In genomic region chr10:104924101-104924795, GRCh38 we compare ENCODE assay signal across 34 cellular contexts.
"Had no signal": no experiment of that assay in that cellular context is flagged by ENCODE, and none has a peak within 500 bp of the region (broad histone marks: within the 10 kb centered on the region; RNA-seq: fewer than 3 reads in every experiment).

No MANE protein-coding gene starts in this region.

- H3K36me3 Mint-ChIP-seq: activated CD8-positive, alpha-beta memory T cell treated with anti-CD3 and anti-CD28 coated beads, Interleukin-2, amount 10 ng/mL, durations not matched to agents 7 days and 5 days; activated naive CD4-positive, alpha-beta T cell treated with anti-CD3 and anti-CD28 coated beads, Interleukin-2, amount 10 ng/mL, durations not matched to agents 7 days and 5 days; activated naive CD4-positive, alpha-beta T cell treated with anti-CD3 and anti-CD28 coated beads, Interleukin-2, amount 50 U/mL, for 24 hours; activated naive CD8-positive, alpha-beta T cell; activated naive CD8-positive, alpha-beta T cell treated with anti-CD3 and anti-CD28 coated beads, Interleukin-2, amount 10 ng/mL, durations not matched to agents 7 days and 5 days; brain had no signal

- H3K4me1 Mint-ChIP-seq: activated CD4-positive, alpha-beta memory T cell treated with anti-CD3 and anti-CD28 coated beads, Interleukin-2, amount 10 ng/mL, durations not matched to agents 7 days and 5 days; activated CD4-positive, alpha-beta T cell treated with anti-CD3 and anti-CD28 coated beads for 36 hours; activated CD4-positive, alpha-beta T cell treated with anti-CD3 and anti-CD28 coated beads, Interleukin-2, amount 10 ng/mL, durations not matched to agents 7 days and 5 days; activated CD8-positive, alpha-beta memory T cell treated with anti-CD3 and anti-CD28 coated beads, Interleukin-2, amount 10 ng/mL, durations not matched to agents 7 days and 5 days; activated naive CD4-positive, alpha-beta T cell treated with anti-CD3 and anti-CD28 coated beads, Interleukin-2, amount 10 ng/mL, durations not matched to agents 7 days and 5 days; activated naive CD4-positive, alpha-beta T cell treated with anti-CD3 and anti-CD28 coated beads, Interleukin-2, amount 50 U/mL, for 24 hours; activated naive CD8-positive, alpha-beta T cell treated with anti-CD3 and anti-CD28 coated beads, Interleukin-2, amount 10 ng/mL, durations not matched to agents 7 days and 5 days; activated naive CD8-positive, alpha-beta T cell treated with anti-CD3 and anti-CD28 coated beads, Interleukin-2, amount 50 U/mL, for 24 hours had no signal

- H3K4me1 ChIP-seq: ascending aorta had no signal

- H3K27ac ChIP-seq: ascending aorta, VCaP had no signal

- H3K36me3 ChIP-seq: ascending aorta had no signal

- H3K27ac Mint-ChIP-seq: activated CD4-positive, alpha-beta memory T cell treated with anti-CD3 and anti-CD28 coated beads, Interleukin-2, amount 10 ng/mL, durations not matched to agents 7 days and 5 days; activated CD4-positive, alpha-beta T cell treated with anti-CD3 and anti-CD28 coated beads for 36 hours; activated CD4-positive, alpha-beta T cell treated with anti-CD3 and anti-CD28 coated beads, Interleukin-2, amount 10 ng/mL, durations not matched to agents 7 days and 5 days; activated CD8-positive, alpha-beta memory T cell treated with anti-CD3 and anti-CD28 coated beads, Interleukin-2, amount 10 ng/mL, durations not matched to agents 7 days and 5 days; activated CD8-positive, alpha-beta T cell treated with anti-CD3 and anti-CD28 coated beads, Interleukin-2, amount 10 ng/mL, durations not matched to agents 7 days and 5 days; activated naive CD4-positive, alpha-beta T cell treated with anti-CD3 and anti-CD28 coated beads, Interleukin-2, amount 10 ng/mL, durations not matched to agents 7 days and 5 days; activated naive CD4-positive, alpha-beta T cell treated with anti-CD3 and anti-CD28 coated beads, Interleukin-2, amount 50 U/mL, for 24 hours; activated naive CD8-positive, alpha-beta T cell; activated naive CD8-positive, alpha-beta T cell treated with anti-CD3 and anti-CD28 coated beads, Interleukin-2, amount 10 ng/mL, durations not matched to agents 7 days and 5 days; activated naive CD8-positive, alpha-beta T cell treated with anti-CD3 and anti-CD28 coated beads, Interleukin-2, amount 50 U/mL, for 24 hours; activated T-cell treated with anti-CD3 and anti-CD28 coated beads, Interleukin-2, amount 50 U/mL, for 24 hours; activated T-helper 2 cell treated with anti-CD3 and anti-CD28 coated beads, Interferon-gamma antibody, Interleukin-2, Interleukin-4, amounts not matched to agents 10 μg/mL and 5 μg/mL and 100 μg/mL, durations not matched to agents 14 hours and 24 hours and 36 hours; brain; T-helper 1 cell treated with Interleukin-12 subunit alpha and Interleukin-12 subunit beta and Interleukin-4 antibody, amounts not matched to agents 30 μg/mL and 1 μg/mL, for 36 hours; T-helper 2 cell treated with Interferon-gamma antibody and Interleukin-4, amounts not matched to agents 5 μg/mL and 100 μg/mL, for 36 hours had no signal

- H3K27me3 ChIP-seq: ascending aorta had no signal

- H3K27me3 Mint-ChIP-seq: activated CD4-positive, alpha-beta memory T cell treated with anti-CD3 and anti-CD28 coated beads, Interleukin-2, amount 10 ng/mL, durations not matched to agents 7 days and 5 days; activated CD4-positive, alpha-beta T cell treated with anti-CD3 and anti-CD28 coated beads for 36 hours; activated CD4-positive, alpha-beta T cell treated with anti-CD3 and anti-CD28 coated beads, Interleukin-2, amount 10 ng/mL, durations not matched to agents 7 days and 5 days; activated CD8-positive, alpha-beta memory T cell treated with anti-CD3 and anti-CD28 coated beads, Interleukin-2, amount 10 ng/mL, durations not matched to agents 7 days and 5 days; activated naive CD4-positive, alpha-beta T cell treated with anti-CD3 and anti-CD28 coated beads, Interleukin-2, amount 10 ng/mL, durations not matched to agents 7 days and 5 days; activated naive CD4-positive, alpha-beta T cell treated with anti-CD3 and anti-CD28 coated beads, Interleukin-2, amount 50 U/mL, for 24 hours; activated naive CD8-positive, alpha-beta T cell treated with anti-CD3 and anti-CD28 coated beads, Interleukin-2, amount 50 U/mL, for 24 hours; activated T-cell treated with anti-CD3 and anti-CD28 coated beads, Interleukin-2, amount 50 U/mL, for 24 hours; brain had no signal

- DNase-seq: activated CD4-positive, alpha-beta memory T cell treated with anti-CD3 and anti-CD28 coated beads, Interleukin-2, amount 10 ng/mL, durations not matched to agents 7 days and 5 days; activated CD4-positive, alpha-beta T cell treated with anti-CD3 and anti-CD28 coated beads for 1 hour; activated CD4-positive, alpha-beta T cell treated with anti-CD3 and anti-CD28 coated beads for 36 hours; activated CD4-positive, alpha-beta T cell treated with anti-CD3 and anti-CD28 coated beads for 48 hours; activated CD4-positive, alpha-beta T cell treated with anti-CD3 and anti-CD28 coated beads, Interleukin-2, amount 10 ng/mL, durations not matched to agents 7 days and 5 days; activated CD4-positive, alpha-beta T cell treated with anti-CD3 and anti-CD28 coated beads, Interleukin-2, amount 50 U/mL, for 48 hours; activated CD4-positive, CD25-positive, alpha-beta regulatory T cell; activated CD8-positive, alpha-beta memory T cell treated with anti-CD3 and anti-CD28 coated beads for 24 hours; activated CD8-positive, alpha-beta memory T cell treated with anti-CD3 and anti-CD28 coated beads, Interleukin-2, amount 10 ng/mL, durations not matched to agents 7 days and 5 days; activated CD8-positive, alpha-beta memory T cell treated with anti-CD3 and anti-CD28 coated beads, Interleukin-2, amount 50 U/mL, for 48 hours; activated CD8-positive, alpha-beta T cell treated with anti-CD3 and anti-CD28 coated beads, Interleukin-2, amount 10 ng/mL, durations not matched to agents 7 days and 5 days; activated effector memory CD4-positive, alpha-beta T cell treated with Interleukin-2 at 50 U/mL for 16 hours; activated gamma-delta T cell; activated naive CD4-positive, alpha-beta T cell treated with anti-CD3 and anti-CD28 coated beads, Interleukin-2, amount 10 ng/mL, durations not matched to agents 7 days and 5 days; activated naive CD4-positive, alpha-beta T cell treated with Interleukin-2 at 50 U/mL for 16 hours; activated naive CD8-positive, alpha-beta T cell treated with anti-CD3 and anti-CD28 coated beads, Interleukin-2, amount 10 ng/mL, durations not matched to agents 7 days and 5 days; activated naive CD8-positive, alpha-beta T cell treated with anti-CD3 and anti-CD28 coated beads, Interleukin-2, amount 50 U/mL, for 24 hours; activated T-cell treated with anti-CD3 and anti-CD28 coated beads, Interleukin-2, amount 50 U/mL, for 24 hours; activated T-cell treated with anti-CD3 and anti-CD28 coated beads, Interleukin-2, amount 50 U/mL, for 48 hours; amygdala; anterior cingulate cortex; central memory CD4-positive, alpha-beta T cell; T-helper 1 cell; T-helper 2 cell; T-helper 9 cell had no signal

- H3K4me3 ChIP-seq: ascending aorta had no signal

- H3K9me3 Mint-ChIP-seq: activated CD4-positive, alpha-beta memory T cell treated with anti-CD3 and anti-CD28 coated beads, Interleukin-2, amount 10 ng/mL, durations not matched to agents 7 days and 5 days; activated CD4-positive, alpha-beta T cell treated with anti-CD3 and anti-CD28 coated beads, Interleukin-2, amount 10 ng/mL, durations not matched to agents 7 days and 5 days; activated naive CD4-positive, alpha-beta T cell treated with anti-CD3 and anti-CD28 coated beads, Interleukin-2, amount 10 ng/mL, durations not matched to agents 7 days and 5 days; activated naive CD4-positive, alpha-beta T cell treated with anti-CD3 and anti-CD28 coated beads, Interleukin-2, amount 50 U/mL, for 24 hours; activated naive CD8-positive, alpha-beta T cell treated with anti-CD3 and anti-CD28 coated beads, Interleukin-2, amount 10 ng/mL, durations not matched to agents 7 days and 5 days; activated naive CD8-positive, alpha-beta T cell treated with anti-CD3 and anti-CD28 coated beads, Interleukin-2, amount 50 U/mL, for 24 hours; activated T-cell treated with anti-CD3 and anti-CD28 coated beads, Interleukin-2, amount 50 U/mL, for 24 hours; activated T-helper 2 cell treated with anti-CD3 and anti-CD28 coated beads, Interferon-gamma antibody, Interleukin-2, Interleukin-4, amounts not matched to agents 10 μg/mL and 5 μg/mL and 100 μg/mL, durations not matched to agents 14 hours and 24 hours and 36 hours; brain; T-helper 1 cell treated with Interleukin-12 subunit alpha and Interleukin-12 subunit beta and Interleukin-4 antibody, amounts not matched to agents 30 μg/mL and 1 μg/mL, for 36 hours; T-helper 2 cell treated with Interferon-gamma antibody and Interleukin-4, amounts not matched to agents 5 μg/mL and 100 μg/mL, for 36 hours had no signal

- ATAC-seq: activated CD4-positive, alpha-beta T cell treated with anti-CD3 and anti-CD28 coated beads for 36 hours; activated CD4-positive, CD25-positive, alpha-beta regulatory T cell treated with anti-CD3 and anti-CD28 coated beads, Interleukin-2, amount 50 U/mL, for 24 hours; activated CD8-positive, alpha-beta memory T cell treated with anti-CD3 and anti-CD28 coated beads, Interleukin-2, amount 10 ng/mL, durations not matched to agents 7 days and 5 days; activated CD8-positive, alpha-beta T cell treated with anti-CD3 and anti-CD28 coated beads, Interleukin-2, amount 10 ng/mL, durations not matched to agents 7 days and 5 days; activated naive CD8-positive, alpha-beta T cell treated with anti-CD3 and anti-CD28 coated beads, Interleukin-2, amount 50 U/mL, for 24 hours had no signal

- H3K9me3 ChIP-seq: ascending aorta had no signal

- H3K4me3 Mint-ChIP-seq: activated CD4-positive, alpha-beta memory T cell treated with anti-CD3 and anti-CD28 coated beads, Interleukin-2, amount 10 ng/mL, durations not matched to agents 7 days and 5 days; activated CD4-positive, alpha-beta T cell treated with anti-CD3 and anti-CD28 coated beads for 36 hours; activated CD4-positive, alpha-beta T cell treated with anti-CD3 and anti-CD28 coated beads, Interleukin-2, amount 10 ng/mL, durations not matched to agents 7 days and 5 days; activated CD8-positive, alpha-beta memory T cell treated with anti-CD3 and anti-CD28 coated beads, Interleukin-2, amount 10 ng/mL, durations not matched to agents 7 days and 5 days; activated CD8-positive, alpha-beta T cell treated with anti-CD3 and anti-CD28 coated beads, Interleukin-2, amount 10 ng/mL, durations not matched to agents 7 days and 5 days; activated naive CD4-positive, alpha-beta T cell treated with anti-CD3 and anti-CD28 coated beads, Interleukin-2, amount 10 ng/mL, durations not matched to agents 7 days and 5 days; activated naive CD4-positive, alpha-beta T cell treated with anti-CD3 and anti-CD28 coated beads, Interleukin-2, amount 50 U/mL, for 24 hours; activated naive CD8-positive, alpha-beta T cell; activated naive CD8-positive, alpha-beta T cell treated with anti-CD3 and anti-CD28 coated beads, Interleukin-2, amount 10 ng/mL, durations not matched to agents 7 days and 5 days; activated naive CD8-positive, alpha-beta T cell treated with anti-CD3 and anti-CD28 coated beads, Interleukin-2, amount 50 U/mL, for 24 hours; activated T-cell treated with anti-CD3 and anti-CD28 coated beads, Interleukin-2, amount 50 U/mL, for 24 hours; brain; T-helper 1 cell treated with Interleukin-12 subunit alpha and Interleukin-12 subunit beta and Interleukin-4 antibody, amounts not matched to agents 30 μg/mL and 1 μg/mL, for 36 hours; T-helper 2 cell treated with Interferon-gamma antibody and Interleukin-4, amounts not matched to agents 5 μg/mL and 100 μg/mL, for 36 hours had no signal
